8 cellular contexts compared by ENCODE assay signal in the genomic region with DNA sequence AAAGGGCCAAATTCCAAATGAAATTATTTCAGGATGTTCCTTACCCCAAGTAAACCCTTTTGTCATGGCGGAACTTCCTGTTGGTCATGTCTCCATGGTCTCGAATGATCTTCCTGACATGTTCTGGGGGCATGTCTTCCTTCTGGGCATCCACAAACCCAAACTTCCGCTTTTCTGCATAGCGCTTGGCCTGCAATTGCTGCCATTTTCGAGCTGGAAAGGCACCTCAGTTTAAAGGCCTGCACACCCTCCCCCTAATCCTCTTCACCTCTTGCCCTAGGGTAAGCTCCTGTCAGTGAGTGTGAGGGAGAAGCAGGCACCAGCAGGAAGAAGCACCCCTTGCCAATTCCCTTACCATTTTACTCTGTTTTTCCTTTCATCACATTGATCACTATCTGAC. TPM values are rescaled to one million over a fixed set of nuclear protein-coding genes. Genes with fewer than 3 reads are reported as not detected.
DNase-seq lines count a peak whose midpoint lies in the region; ATAC-seq, FAIRE-seq and TF ChIP-seq lines count a peak whose summit lies in the region.

No MANE protein-coding gene starts in this region.

- peak overlapping the region; percentile 18 for H2AK9ac ChIP-seq in IMR-90 (replicated peaks; ENCODE audit: low read depth, low read length, poor library complexity)

- H4K20me1 ChIP-seq in IMR-90 (ENCODE audit: insufficient read depth, low read length), result peaks cover 45% of the 10 kb centered on the region

- H3K36me3 ChIP-seq in IMR-90 (ENCODE audit: control insufficient read depth, insufficient read depth, low read length) (peaks cover 43% of the 10 kb centered on the region), mesodermal cell (ENCODE audit: control insufficient read depth, insufficient read depth, low read length) (peaks cover 52% of the 10 kb centered on the region)

- CTCF ChIA-PET in A549 (lab: Yijun Ruan, JAX) (interaction anchor here (1.0 to 10.2 kb wide), 9 partner anchors 10 to 100 kb away, joined by 3 to 127 read pairs (median 4); partner anchors contain the start of gene RILP), IMR-90 (lab: Yijun Ruan, JAX) (interaction anchor here (1.2 kb wide), 1 partner anchor 14 kb away, joined by 3 read pairs; no protein-coding TSS in a partner anchor)

- H3K27ac ChIP-seq in A549, result peak overlapping the region; percentile 95
- H3K27ac ChIP-seq in IMR-90 (ENCODE audit: insufficient read depth, low read length), result peak overlapping the region; percentile 15; the same call in 1 of the 2 replicates
- peak overlapping the region; percentile 18 for H3K27ac ChIP-seq in mesodermal cell (ENCODE audit: low read depth, low read length, severe bottlenecking)

- no peak for TF ChIP-seq EP300 in A549 (IDR thresholded peaks at IDR 0.05)

- 80% methylated on average over 5 of the region's 5 CpGs for WGBS in A549 (ENCODE audit: missing lambda C conversion rate)
- WGBS in IMR-90 (ENCODE audit: extremely low coverage in 2 of 2, insufficient read length in 1 of 2), 2 experiments, result 92% methylated on average over 2 of the region's 5 CpGs; no CpG with 5 or more reads in 1 of the 2 experiments
- WGBS in mesodermal cell (ENCODE audit: insufficient coverage in 2 of 2), 2 experiments, result 89 to 96% methylated on average over 5 of the region's 5 CpGs

- H3K18ac ChIP-seq in IMR-90 (ENCODE audit: low read depth, low read length), result no peak overlapping the region

- BruUV-seq in IMR-90 (replicated peaks; lab: Mats Ljungman, UMichigan), result no TSS peak

- ATAC-seq in A549 (no peak), IMR-90 (ENCODE audit: low read depth) (no peak), GM21515 (IDR thresholded peaks at IDR 0.05; ENCODE audit: unreplicated experiment) (no peak)

- no peak overlapping the region for H2BK20ac ChIP-seq in IMR-90 (ENCODE audit: low read depth, low read length)

- peaks cover 7% of the 10 kb centered on the region for H3K4me1 ChIP-seq in A549
- H3K4me1 ChIP-seq in IMR-90 (ENCODE audit: control insufficient read depth, insufficient read depth, low read length), result peaks cover 3% of the 10 kb centered on the region
- H3K4me1 ChIP-seq in mesodermal cell (ENCODE audit: control insufficient read depth, insufficient read depth, low read length, poor library complexity, severe bottlenecking), result peaks cover 6% of the 10 kb centered on the region

- peaks cover 39 to 58% of the 10 kb centered on the region in 2 experiments for H3K79me1 ChIP-seq in IMR-90 (ENCODE audit: low read depth in 1 of 2, low read length in 2 of 2)

- no peak overlapping the region for H2BK5ac ChIP-seq in IMR-90 (ENCODE audit: low read depth, low read length, poor library complexity, severe bottlenecking)

- dilution Hi-C loops in IMR-90 (cut with HindIII; ENCODE audit: low sequenced_read_pairs, unreplicated experiment), result no loop called here

- H2AFZ ChIP-seq in IMR-90 (replicated peaks; ENCODE audit: low read length, poor library complexity), result no peak overlapping the region

- H4K91ac ChIP-seq in IMR-90 (ENCODE audit: insufficient read depth, low read depth, low read length), result no peak overlapping the region

- FAIRE-seq in A549 (lab: Jason Lieb, UNC) (no peak), HTR-8/SVneo (lab: Jason Lieb, UNC) (no peak)

- in situ Hi-C loops in IMR-90 (cut with MboI; ENCODE audit: low sequenced_read_pairs), result no loop called here
- in situ Hi-C loops in astrocyte of the spinal cord (cut with HindIII; ENCODE audit: low sequenced_read_pairs), result no loop called here

- H3K14ac ChIP-seq in IMR-90 (replicated peaks; ENCODE audit: low read depth, low read length), result peak overlapping the region; percentile 5

- H3K9me3 ChIP-seq in A549 (no peaks in the 10 kb centered on the region), IMR-90 (ENCODE audit: control insufficient read depth, insufficient read depth, low read length) (no peaks in the 10 kb centered on the region), mesodermal cell (ENCODE audit: control insufficient read depth, low read length) (no peaks in the 10 kb centered on the region)

- no peak overlapping the region for H3K4ac ChIP-seq in IMR-90 (ENCODE audit: low read depth, low read length)

- TF ChIP-seq RAD21 in A549 (conservative IDR thresholded peaks at IDR 0.05 in 1 of 2, IDR thresholded peaks at IDR 0.05 in 1 of 2), result no peak
- TF ChIP-seq RAD21 in IMR-90 (IDR thresholded peaks at IDR 0.05; ENCODE audit: low read length), result no peak

- no peak overlapping the region for H4K8ac ChIP-seq in IMR-90 (ENCODE audit: low read depth in 2 of 2, low read length in 2 of 2)

- peak overlapping the region; percentile 1; the same call in 1 of the 2 replicates for H2AK5ac ChIP-seq in IMR-90 (ENCODE audit: low read depth, low read length)

- H2BK120ac ChIP-seq in IMR-90 (ENCODE audit: low read depth, low read length), result no peak overlapping the region

- peaks cover 16% of the 10 kb centered on the region for H3K9me1 ChIP-seq in IMR-90 (ENCODE audit: insufficient read depth, low read length)

- H4K5ac ChIP-seq in IMR-90 (ENCODE audit: low read depth, low read length), result no peak overlapping the region

- peak overlapping the region; percentile 77 for H3K9ac ChIP-seq in IMR-90 (ENCODE audit: low read depth, low read length)

- no peak for TF ChIP-seq POLR2A in A549 (IDR thresholded peaks at IDR 0.05; ENCODE audit: low read length)
- no peak for TF ChIP-seq POLR2A in IMR-90 (IDR thresholded peaks at IDR 0.05; ENCODE audit: low read depth, low read length)

- TF ChIP-seq CTCF in A549 (IDR thresholded peaks at IDR 0.05), result no peak
- TF ChIP-seq CTCF in IMR-90 (conservative IDR thresholded peaks at IDR 0.05; ENCODE audit: low read depth, low read length), result no peak
- no peak for TF ChIP-seq CTCF in astrocyte of the spinal cord (IDR thresholded peaks at IDR 0.05; ENCODE audit: low read depth, low read length)

- no peak overlapping the region for H2BK15ac ChIP-seq in IMR-90 (ENCODE audit: low read depth, low read length)

- POLR2A ChIA-PET in A549 (lab: Yijun Ruan, JAX) (interaction anchor here (0.5 to 2.0 kb wide), 11 partner anchors 10 to 362 kb away, joined by 3 to 14 read pairs (median 7); partner anchors contain the start of gene RILP), IMR-90 (lab: Charles Lee; ENCODE audit: unreplicated experiment) (interaction anchor here (0.6 to 1.4 kb wide), 2 partner anchors 26 to 35 kb away, joined by 3 to 20 read pairs; no protein-coding TSS in a partner anchor)

- intact Hi-C loops in IMR-90 (cut with micrococcal nuclease), result no loop called here

- H3K56ac ChIP-seq in IMR-90 (ENCODE audit: extremely low read depth, insufficient read depth, low read length), result no peak overlapping the region

- H3K4me3 ChIP-seq in A549, result peak overlapping the region; percentile 85
- peak overlapping the region; percentile 61 for H3K4me3 ChIP-seq in IMR-90 (ENCODE audit: insufficient read depth, low read depth, low read length)
- peak overlapping the region; percentile 87 for H3K4me3 ChIP-seq in astrocyte of the spinal cord (ENCODE audit: low read depth, low read length)
- peak overlapping the region; percentile 98 for H3K4me3 ChIP-seq in mesodermal cell (ENCODE audit: extremely low read depth, insufficient read depth, low read length, poor library complexity, severe bottlenecking)

- H3K23ac ChIP-seq in IMR-90 (ENCODE audit: low read depth, low read length), result peak overlapping the region; percentile 87

- no peak for DNase-seq in A549 (ENCODE audit: low read depth in 1 of 2, low spot score in 1 of 2)
- DNase-seq in IMR-90, result no peak
- DNase-seq in astrocyte of the spinal cord (ENCODE audit: low read depth, low spot score), result no peak
- no peak for DNase-seq in NCI-H69 (lab: John Stamatoyannopoulos, UW)
- no peak for DNase-seq in HTR-8/SVneo (ENCODE audit: insufficient read length, low spot score)
- DNase-seq in stimulated activated CD4-positive, alpha-beta T cell treated with anti-CD3 and anti-CD28 coated beads, Interleukin-2, amount 100 ng/mL, for 48 hours, result no peak

- H3K27me3 ChIP-seq in IMR-90 (ENCODE audit: control insufficient read depth, insufficient read depth, low read length), result no peaks in the 10 kb centered on the region

- H3K4me2 ChIP-seq in A549, result peak overlapping the region; percentile 89
- peak overlapping the region; percentile 97 for H3K4me2 ChIP-seq in IMR-90 (ENCODE audit: low read depth, low read length)

RNA-seq across cellular contexts. Expression of gene PRPF8, which starts 1.2 kb away (rescaled TPM):
- polyA plus RNA-seq in A549 (2011; rRNA removed) (263 and 374 TPM in 2 replicates), A549 (2017; fragmentation: RNase III; extraction: RNeasy Plus Mini Kit Qiagen cat#74134 plus additional on column Dnase treatment) (228 to 250 TPM (median 234 TPM) in 3 replicates), IMR-90 (2012; rRNA removed) (160 and 167 TPM in 2 replicates)
- polyA plus RNA-seq in A549 (2012; cell fraction: cytosol; rRNA removed), result 225 and 261 TPM in 2 replicates
- polyA plus RNA-seq in A549 (2012; cell fraction: nucleus; rRNA removed), result 743 and 891 TPM in 2 replicates
- 1,065 and 1,094 TPM in 2 replicates for polyA minus RNA-seq in A549 (2011; rRNA and poly(A)+ RNA removed)
- 113 and 141 TPM in 2 replicates for total RNA-seq in IMR-90 (2012; rRNA removed)
- polyA plus RNA-seq in IMR-90 (2012; cell fraction: cytosol; rRNA removed), result 63.5 and 106 TPM in 2 replicates
- 249 and 303 TPM in 2 replicates for polyA plus RNA-seq in IMR-90 (2012; cell fraction: nucleus; rRNA removed; ENCODE audit: low replicate concordance)
- polyA plus RNA-seq in mesodermal cell (2013, experiment 1 of 2), result 225 TPM
- 184 TPM for polyA plus RNA-seq in mesodermal cell (2013, experiment 2 of 2)

RNA-seq across cellular contexts. Expression of gene TLCD2, which starts 26.7 kb away (rescaled TPM):
- polyA plus RNA-seq in A549 (2011; rRNA removed) (3.4 and 4.5 TPM in 2 replicates), A549 (2017; fragmentation: RNase III; extraction: RNeasy Plus Mini Kit Qiagen cat#74134 plus additional on column Dnase treatment) (3.1 to 3.8 TPM (median 3.5 TPM) in 3 replicates), IMR-90 (2012; rRNA removed) (0.67 and 1.2 TPM in 2 replicates)
- polyA plus RNA-seq in A549 (2012; cell fraction: cytosol; rRNA removed), result 0.70 and 0.96 TPM in 2 replicates
- 0.71 and 0.89 TPM in 2 replicates for polyA plus RNA-seq in A549 (2012; cell fraction: nucleus; rRNA removed)
- polyA minus RNA-seq in A549 (2011; rRNA and poly(A)+ RNA removed), result 3.7 and 4.3 TPM in 2 replicates
- 0.72 and 0.83 TPM in 2 replicates for total RNA-seq in IMR-90 (2012; rRNA removed)
- 0.49 and 0.75 TPM in 2 replicates for polyA plus RNA-seq in IMR-90 (2012; cell fraction: cytosol; rRNA removed)
- 0.75 and 2.1 TPM in 2 replicates for polyA plus RNA-seq in IMR-90 (2012; cell fraction: nucleus; rRNA removed; ENCODE audit: low replicate concordance)
- 0.85 TPM for polyA plus RNA-seq in mesodermal cell (2013, experiment 1 of 2)
- polyA plus RNA-seq in mesodermal cell (2013, experiment 2 of 2), result 1.2 TPM

RNA-seq across cellular contexts. Expression of gene RILP, which starts 33.8 kb away (rescaled TPM):
- 6.4 and 8.2 TPM in 2 replicates for polyA plus RNA-seq in A549 (2011; rRNA removed)
- polyA plus RNA-seq in A549 (2012; cell fraction: cytosol; rRNA removed), result 11.6 and 13.2 TPM in 2 replicates
- polyA plus RNA-seq in A549 (2012; cell fraction: nucleus; rRNA removed), result 8.9 and 11.0 TPM in 2 replicates
- 6.5 to 6.8 TPM (median 6.6 TPM) in 3 replicates for polyA plus RNA-seq in A549 (2017; fragmentation: RNase III; extraction: RNeasy Plus Mini Kit Qiagen cat#74134 plus additional on column Dnase treatment)
- polyA minus RNA-seq in A549 (2011; rRNA and poly(A)+ RNA removed), result 3.8 and 4.1 TPM in 2 replicates
- 3.9 TPM in 2 replicates for total RNA-seq in IMR-90 (2012; rRNA removed)
- 6.0 and 7.3 TPM in 2 replicates for polyA plus RNA-seq in IMR-90 (2012; rRNA removed)
- 4.0 and 6.5 TPM in 2 replicates for polyA plus RNA-seq in IMR-90 (2012; cell fraction: cytosol; rRNA removed)
- polyA plus RNA-seq in IMR-90 (2012; cell fraction: nucleus; rRNA removed; ENCODE audit: low replicate concordance), result 9.0 and 11.3 TPM in 2 replicates
- polyA plus RNA-seq in mesodermal cell (2013, experiment 1 of 2), result 10.7 TPM
- 7.9 TPM for polyA plus RNA-seq in mesodermal cell (2013, experiment 2 of 2)

RNA-seq across cellular contexts. Expression of gene SCARF1, which starts 38.0 kb away (rescaled TPM):
- 0.09 TPM in 2 replicates for polyA plus RNA-seq in A549 (2011; rRNA removed)
- polyA plus RNA-seq in A549 (2012; cell fraction: cytosol; rRNA removed), result 0.11 and 0.14 TPM in 2 replicates
- 0.49 and 0.92 TPM in 2 replicates for polyA plus RNA-seq in A549 (2012; cell fraction: nucleus; rRNA removed)
- 0.21 to 0.30 TPM (median 0.30 TPM) in 3 replicates for polyA plus RNA-seq in A549 (2017; fragmentation: RNase III; extraction: RNeasy Plus Mini Kit Qiagen cat#74134 plus additional on column Dnase treatment)
- polyA minus RNA-seq in A549 (2011; rRNA and poly(A)+ RNA removed), result 0.15 TPM in 1 of 2 replicates, not detected in the other
- total RNA-seq in IMR-90 (2012; rRNA removed), result 0.18 and 0.28 TPM in 2 replicates
- 0.34 and 0.43 TPM in 2 replicates for polyA plus RNA-seq in IMR-90 (2012; rRNA removed)
- 0.13 and 0.40 TPM in 2 replicates for polyA plus RNA-seq in IMR-90 (2012; cell fraction: cytosol; rRNA removed)
- 2.4 and 4.2 TPM in 2 replicates for polyA plus RNA-seq in IMR-90 (2012; cell fraction: nucleus; rRNA removed; ENCODE audit: low replicate concordance)
- 22.6 TPM for polyA plus RNA-seq in mesodermal cell (2013, experiment 1 of 2)
- 14.6 TPM for polyA plus RNA-seq in mesodermal cell (2013, experiment 2 of 2)

RNA-seq across cellular contexts. Expression of gene WDR81, which starts 41.0 kb away (rescaled TPM):
- 4.6 and 4.9 TPM in 2 replicates for polyA plus RNA-seq in A549 (2011; rRNA removed)
- 14.4 and 20.1 TPM in 2 replicates for polyA plus RNA-seq in A549 (2012; cell fraction: cytosol; rRNA removed)
- polyA plus RNA-seq in A549 (2012; cell fraction: nucleus; rRNA removed), result 71.8 and 82.1 TPM in 2 replicates
- 22.6 to 26.8 TPM (median 25.5 TPM) in 3 replicates for polyA plus RNA-seq in A549 (2017; fragmentation: RNase III; extraction: RNeasy Plus Mini Kit Qiagen cat#74134 plus additional on column Dnase treatment)
- 8.8 and 11.0 TPM in 2 replicates for polyA minus RNA-seq in A549 (2011; rRNA and poly(A)+ RNA removed)
- total RNA-seq in IMR-90 (2012; rRNA removed), result 3.0 and 3.9 TPM in 2 replicates
- 8.4 and 10.4 TPM in 2 replicates for polyA plus RNA-seq in IMR-90 (2012; rRNA removed)
- 4.5 and 7.7 TPM in 2 replicates for polyA plus RNA-seq in IMR-90 (2012; cell fraction: cytosol; rRNA removed)
- 21.3 and 52.6 TPM in 2 replicates for polyA plus RNA-seq in IMR-90 (2012; cell fraction: nucleus; rRNA removed; ENCODE audit: low replicate concordance)
- 9.8 TPM for polyA plus RNA-seq in mesodermal cell (2013, experiment 1 of 2)
- 9.6 TPM for polyA plus RNA-seq in mesodermal cell (2013, experiment 2 of 2)

Comparison
In these comparisons a context has a peak if more than half of its experiments do, and no peak if none do; other contexts are left out.
1. H3K27ac ChIP-seq: peak in every context shown above with its lines; median percentile 95 in A549; 18 in mesodermal cell; 15 in IMR-90.